ENCODE assay signal across 24 cellular contexts in the genomic region with DNA sequence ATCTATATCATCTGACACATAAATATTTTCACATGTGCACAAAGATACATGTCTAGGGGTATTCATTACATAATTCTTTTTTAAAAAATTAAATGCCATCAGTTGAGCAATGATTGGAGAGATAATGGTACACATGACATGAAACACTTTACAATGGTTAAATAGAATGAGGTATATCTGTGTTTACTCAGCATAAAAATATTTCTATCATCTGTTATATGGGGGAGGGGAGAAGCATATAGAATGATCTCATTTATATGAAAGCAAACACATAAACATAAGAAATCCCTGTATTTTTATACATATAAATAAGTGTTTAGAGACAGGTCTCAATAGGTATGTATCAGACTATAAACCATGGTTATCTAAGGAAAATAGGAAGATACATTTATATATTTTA.
A peak's percentile ranks its signal among the peaks of the same experiment; 100 is the strongest.
DNase-seq lines count a peak whose midpoint lies in the region; ATAC-seq, FAIRE-seq and TF ChIP-seq lines count a peak whose summit lies in the region.
"Had no signal": no experiment of that assay in that cellular context is flagged by ENCODE, and none has a peak within 500 bp of the region (broad histone marks: within the 10 kb centered on the region; RNA-seq: fewer than 3 reads in every experiment).

No MANE protein-coding gene starts in this region.

- no peaks in the 10 kb centered on the region for H3K36me3 ChIP-seq in ovary

- no peaks in the 10 kb centered on the region for H3K9me3 ChIP-seq in T-helper 17 cell (ENCODE audit: control insufficient read depth, low read length, poor library complexity, severe bottlenecking)
- H3K9me3 ChIP-seq in ovary = no peaks in the 10 kb centered on the region
- H3K9me3 ChIP-seq: A549, Caco-2 had no signal

- peak; percentile 3 for FAIRE-seq in G401.6 (lab: Jason Lieb, UNC)
- FAIRE-seq: A549, D721Med, GM12878, GM12892, GM18507 had no signal

- no peak for TF ChIP-seq EP300 in ovary (IDR thresholded peaks at IDR 0.05)

- ATAC-seq in T-helper 17 cell (no peak), HG02981 (IDR thresholded peaks at IDR 0.05; ENCODE audit: unreplicated experiment) (no peak)
- ATAC-seq: A549; CD8-positive, alpha-beta T cell; GM12878 had no signal

- no peaks in the 10 kb centered on the region for H3K4me1 ChIP-seq in ovary (ENCODE audit: insufficient read depth)
- H3K4me1 ChIP-seq: A549, Caco-2 had no signal

- intact Hi-C loops in ovary (cut with DNase I) = no loop called here

- no peak for TF ChIP-seq POLR2A in ovary (IDR thresholded peaks at IDR 0.05)

- H3K4me3 ChIP-seq in ovary = no peak overlapping the region
- H3K4me3 ChIP-seq: A549; BLaER1 treated with 17β-estradiol and CSF1 and Interleukin-3, amounts not matched to agents 10 nM and 100 nM; GM12878 had no signal

- H3K27me3 ChIP-seq in ovary = no peaks in the 10 kb centered on the region
- H3K27me3 ChIP-seq: BLaER1 treated with 17β-estradiol and CSF1 and Interleukin-3, amounts not matched to agents 10 nM and 100 nM had no signal

- H3K36me3 Mint-ChIP-seq in T-helper 17 cell (ENCODE audit: low read depth) = peaks cover 2% of the 10 kb centered on the region

- H3K4me1 Mint-ChIP-seq in T-helper 17 cell = peaks cover 25% of the 10 kb centered on the region

- no peak for TF ChIP-seq CTCF in ovary (IDR thresholded peaks at IDR 0.05)

- no peak overlapping the region for H3K4me3 Mint-ChIP-seq in T-helper 17 cell
- H3K4me3 Mint-ChIP-seq: B cell; CD4-positive, alpha-beta T cell; CD8-positive, alpha-beta T cell had no signal

- no peak overlapping the region for H3K27ac ChIP-seq in ovary
- H3K27ac ChIP-seq: A549; BLaER1 treated with 17β-estradiol and CSF1 and Interleukin-3, amounts not matched to agents 10 nM and 100 nM; C4-2B had no signal

- DNase-seq in EL = peak; percentile 23
- DNase-seq in NCI-H226 = peak; percentile 39
- DNase-seq in T-helper 17 cell = no peak
- DNase-seq in ovary = no peak
- no peak for DNase-seq in MV-4-11 (lab: John Stamatoyannopoulos, UW)
- no peak for DNase-seq in NCI-H1930 (lab: John Stamatoyannopoulos, UW)
- DNase-seq: 8988T; AML-193; Caco-2; Calu3; CD4-positive, alpha-beta T cell; CD8-positive, alpha-beta T cell; DMS79 treated with DMSO at 0.1 percent for 48 hours; GDM1 had no signal

- peak overlapping the region; percentile 88 for H3K27ac Mint-ChIP-seq in T-helper 17 cell
- H3K27ac Mint-ChIP-seq: B cell; CD4-positive, alpha-beta T cell; CD8-positive, alpha-beta T cell had no signal

- H3K27me3 Mint-ChIP-seq in T-helper 17 cell = no peaks in the 10 kb centered on the region
- H3K27me3 Mint-ChIP-seq: B cell; CD4-positive, alpha-beta T cell had no signal

Comparison
In these comparisons a context has a peak if more than half of its experiments do, and no peak if none do; other contexts are left out.
1. DNase-seq: peak in EL (single experiment) and NCI-H226 (single experiment); none in T-helper 17 cell (0 of 3), ovary (0 of 5), MV-4-11 (single experiment) and NCI-H1930 (0 of 2).